Comparison of ENCODE assay signal across 8 cellular contexts in the genomic region with DNA sequence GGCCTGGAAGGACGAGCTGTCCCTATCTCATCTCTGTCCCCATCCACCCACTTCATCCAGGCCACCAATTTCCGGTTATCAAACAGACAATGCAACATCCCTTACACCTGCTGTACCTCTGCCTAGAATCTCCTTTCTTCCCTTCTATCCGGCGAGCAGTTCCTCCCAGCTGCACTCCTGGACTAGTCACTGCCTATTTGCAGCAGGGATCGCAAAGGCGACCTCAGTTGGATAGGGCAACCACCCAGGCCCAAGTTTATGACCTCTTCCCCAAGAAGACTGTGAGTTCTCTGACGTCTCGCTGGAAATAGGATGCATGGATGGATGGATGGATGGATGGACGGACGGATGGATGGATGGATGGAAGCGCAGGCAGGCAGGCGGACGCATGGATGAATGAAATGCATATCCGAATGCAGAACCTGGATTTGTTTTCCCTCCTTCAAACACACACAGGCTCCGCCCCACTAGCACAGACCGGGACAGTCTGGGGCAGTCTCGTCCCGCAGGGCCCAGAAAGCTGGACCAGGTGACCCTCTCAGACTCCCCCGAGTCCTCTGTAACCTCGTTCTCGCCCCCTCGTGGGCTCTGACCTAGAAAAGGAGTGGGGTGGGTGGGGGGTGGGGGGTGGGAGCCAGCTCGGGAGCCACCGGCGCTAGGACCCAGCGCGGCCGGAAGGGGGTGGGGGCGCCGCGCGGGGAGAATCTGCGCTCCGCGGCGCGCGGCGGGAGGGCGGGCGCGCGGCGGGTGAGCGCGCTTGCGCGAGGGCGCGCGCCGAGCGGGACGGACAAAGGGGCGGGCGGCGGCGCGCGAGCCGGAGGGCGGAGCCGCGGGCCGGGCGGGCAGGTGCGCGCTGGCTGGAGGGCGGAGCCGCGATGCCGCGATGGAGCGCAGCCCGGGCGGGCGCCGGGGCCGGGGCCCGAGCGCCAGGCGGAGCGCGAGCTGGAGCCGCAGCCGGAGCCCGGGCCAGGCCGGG. TPM values are rescaled to one million over a fixed set of nuclear protein-coding genes. Genes with fewer than 3 reads are reported as not detected.
DNase-seq lines count a peak whose midpoint lies in the region; ATAC-seq and TF ChIP-seq lines count a peak whose summit lies in the region.

A gene (plus strand): TSS at position 875 of the 976 bp plus-strand sequence. CDS start 24,867 bp downstream, outside the sequence.

- no peak for TF ChIP-seq CTCF in psoas muscle (IDR thresholded peaks at IDR 0.05)

- H3K36me3 ChIP-seq in adipocyte (ENCODE audit: control insufficient read depth, insufficient read depth, low read length, severe bottlenecking) (no peaks in the 10 kb centered on the region), psoas muscle (ENCODE audit: insufficient read depth in 1 of 2, low read depth in 1 of 2) (no peaks in the 10 kb centered on the region), urinary bladder (ENCODE audit: insufficient read depth) (no peaks in the 10 kb centered on the region)

- H3K9me3 ChIP-seq in adipocyte (ENCODE audit: control insufficient read depth, low read length) = no peaks in the 10 kb centered on the region
- H3K9me3 ChIP-seq in psoas muscle = no peaks in the 10 kb centered on the region

- ATAC-seq in HG02588 (IDR thresholded peaks at IDR 0.05; ENCODE audit: unreplicated experiment) = peak; percentile 85
- peak; percentile 94 for ATAC-seq in left ventricle myocardium superior
- ATAC-seq in psoas muscle = peak; percentile 84 to 91 (median 88)

- in situ Hi-C loops in G401 (cut with HindIII; ENCODE audit: low sequenced_read_pairs) = no loop called here

- H3K4me3 ChIP-seq in adipocyte (ENCODE audit: low read length) = peak within 1 kb of the TSS; percentile 61
- peak within 1 kb of the TSS; percentile 71 for H3K4me3 ChIP-seq in psoas muscle
- peak within 1 kb of the TSS; percentile 48 for H3K4me3 ChIP-seq in urinary bladder (ENCODE audit: low read depth, low read length)

- no peaks in the 10 kb centered on the region for H3K4me1 ChIP-seq in adipocyte (ENCODE audit: control insufficient read depth, insufficient read depth, low read length)
- peaks cover 30% of the 10 kb centered on the region for H3K4me1 ChIP-seq in psoas muscle
- peaks cover 2% of the 10 kb centered on the region for H3K4me1 ChIP-seq in urinary bladder (ENCODE audit: insufficient read depth)

- WGBS in psoas muscle, 3 donors = 1 to 6% (median 2%) methylated on average over 45 to 88 of the region's 88 CpGs
- 1% methylated on average over 88 of the region's 88 CpGs for WGBS in urinary bladder

- H3K9ac ChIP-seq in adipocyte (ENCODE audit: low read length) = no peak within 1 kb of the TSS

- peak within 1 kb of the TSS; percentile 75 for H3K27ac ChIP-seq in psoas muscle
- no peak within 1 kb of the TSS for H3K27ac ChIP-seq in urinary bladder (ENCODE audit: low read depth)

- peaks cover 54% of the 10 kb centered on the region for H3K27me3 ChIP-seq in adipocyte (replicated peaks; ENCODE audit: control insufficient read depth, insufficient read depth, low read length)
- no peaks in the 10 kb centered on the region for H3K27me3 ChIP-seq in psoas muscle (ENCODE audit: insufficient read depth in 3 of 3, low read length in 2 of 3)

- DNase-seq in G401 (ENCODE audit: low spot score) (peak; percentile 86), NCI-H128 (lab: John Stamatoyannopoulos, UW; ENCODE audit: unreplicated experiment) (peak; percentile 57), T follicular helper cell (ENCODE audit: low read depth) (peak; percentile 78), adipocyte (ENCODE audit: low read depth) (peak; percentile 83), left ventricle myocardium superior (peak; percentile 86), psoas muscle (peak; percentile 77 to 83)

- intact Hi-C loops in left ventricle myocardium superior (cut with micrococcal nuclease) (no loop called here), psoas muscle (cut with DNase I) (no loop called here)

RNA-seq across cellular contexts. Expression of the gene that starts here (rescaled TPM):
- 3.4 and 4.7 TPM in 2 replicates for total RNA-seq in G401 (2014; rRNA removed; shearing (Covaris generic))
- total RNA-seq in left ventricle myocardium superior (2.8 TPM), psoas muscle (10 to 100 TPM in 2 of 4 donors, 1 to 10 TPM in 2; 2.5 to 20.6 (median 9.2) TPM), urinary bladder (0.21 TPM)
- polyA plus RNA-seq in psoas muscle (1 to 10 TPM; 1.3 to 5.3 (median 1.9) TPM), urinary bladder (0.16 TPM)
